Comparison of ENCODE assay signal across 9 cellular contexts in genomic region chr9:37026085-37026935, GRCh38. TPM values are rescaled to one million over a fixed set of nuclear protein-coding genes. Genes with fewer than 3 reads are reported as not detected.
DNase-seq lines count a peak whose midpoint lies in the region; ATAC-seq and TF ChIP-seq lines count a peak whose summit lies in the region.
"Had no signal": no experiment of that assay in that cellular context is flagged by ENCODE, and none has a peak within 500 bp of the region (broad histone marks: within the 10 kb centered on the region; RNA-seq: fewer than 3 reads in every experiment).

No MANE protein-coding gene starts in this region.

- DNase-seq in CD4-positive, alpha-beta T cell, result no peak
- no peak for DNase-seq in activated CD4-positive, alpha-beta memory T cell treated with anti-CD3 and anti-CD28 coated beads, Interleukin-2, amount 10 ng/mL, durations not matched to agents 7 days and 5 days
- DNase-seq in anterior cingulate cortex (lab: John Stamatoyannopoulos, UW), result no peak
- no peak for DNase-seq in NOMO-1 (lab: John Stamatoyannopoulos, UW; ENCODE audit: unreplicated experiment in 2 of 2)

- peak; percentile 25 for TF ChIP-seq POLR2A in GM15510 (IDR thresholded peaks at IDR 0.05; ENCODE audit: borderline replicate concordance, extremely low read depth, insufficient read length)

- no peaks in the 10 kb centered on the region for H3K9me3 ChIP-seq in CD4-positive, alpha-beta T cell (ENCODE audit: control insufficient read depth, low read length)
- no peaks in the 10 kb centered on the region for H3K9me3 ChIP-seq in mononuclear cell (ENCODE audit: low read depth, low read length)

- no peaks in the 10 kb centered on the region for H3K36me3 Mint-ChIP-seq in CD4-positive, alpha-beta T cell (ENCODE audit: low read depth)
- peaks cover 3% of the 10 kb centered on the region for H3K36me3 Mint-ChIP-seq in activated CD4-positive, alpha-beta memory T cell treated with anti-CD3 and anti-CD28 coated beads, Interleukin-2, amount 10 ng/mL, durations not matched to agents 7 days and 5 days (ENCODE audit: low read depth)

- peaks cover 91% of the 10 kb centered on the region for H3K27me3 ChIP-seq in CD4-positive, alpha-beta T cell (ENCODE audit: control insufficient read depth, insufficient read depth, low read length)
- peaks cover 98% of the 10 kb centered on the region for H3K27me3 ChIP-seq in mononuclear cell (ENCODE audit: insufficient read depth, low read length)

- peak overlapping the region; percentile 43 for H3K4me3 ChIP-seq in mononuclear cell (ENCODE audit: low read length)

- POLR2A ChIA-PET in CD4-positive, alpha-beta T cell (lab: Charles Lee), result interaction anchor here (0.8 to 1.0 kb wide), 2 partner anchors 53 to 54 kb away, joined by 3 read pairs; no protein-coding TSS in a partner anchor
- POLR2A ChIA-PET in activated CD4-positive, alpha-beta memory T cell treated with anti-CD3 and anti-CD28 coated beads, Interleukin-2, amount 10 ng/mL, durations not matched to agents 7 days and 5 days (lab: Charles Lee), result interaction anchor here (1.3 kb wide), 1 partner anchor 11 kb away, joined by 9 read pairs; no protein-coding TSS in a partner anchor

- CTCF ChIA-PET in CD4-positive, alpha-beta T cell (lab: Charles Lee), result no interaction called here
- CTCF ChIA-PET in activated CD4-positive, alpha-beta memory T cell treated with anti-CD3 and anti-CD28 coated beads, Interleukin-2, amount 10 ng/mL, durations not matched to agents 7 days and 5 days (lab: Charles Lee), result interaction anchor here (1.0 to 1.3 kb wide), 4 partner anchors 9 to 158 kb away, joined by 3 to 5 read pairs (median 4); no protein-coding TSS in a partner anchor

- H3K4me1 Mint-ChIP-seq in CD4-positive, alpha-beta T cell (ENCODE audit: low read depth), result peaks cover 38% of the 10 kb centered on the region
- H3K4me1 Mint-ChIP-seq in activated CD4-positive, alpha-beta memory T cell treated with anti-CD3 and anti-CD28 coated beads, Interleukin-2, amount 10 ng/mL, durations not matched to agents 7 days and 5 days, result peaks cover 39% of the 10 kb centered on the region

- H3K9me3 Mint-ChIP-seq in CD4-positive, alpha-beta T cell, result no peaks in the 10 kb centered on the region
- H3K9me3 Mint-ChIP-seq in activated CD4-positive, alpha-beta memory T cell treated with anti-CD3 and anti-CD28 coated beads, Interleukin-2, amount 10 ng/mL, durations not matched to agents 7 days and 5 days, result no peaks in the 10 kb centered on the region

- TF ChIP-seq CTCF in CD4-positive, alpha-beta T cell (IDR thresholded peaks at IDR 0.05), result no peak

- no peak overlapping the region for H3K27ac ChIP-seq in CD4-positive, alpha-beta T cell (ENCODE audit: low read depth, low read length)

- no peak overlapping the region for H3K27ac Mint-ChIP-seq in CD4-positive, alpha-beta T cell
- no peak overlapping the region for H3K27ac Mint-ChIP-seq in activated CD4-positive, alpha-beta memory T cell treated with anti-CD3 and anti-CD28 coated beads, Interleukin-2, amount 10 ng/mL, durations not matched to agents 7 days and 5 days

- peaks cover 71% of the 10 kb centered on the region for H3K4me1 ChIP-seq in mononuclear cell (ENCODE audit: insufficient read depth, low read length)

- H3K4me3 Mint-ChIP-seq in CD4-positive, alpha-beta T cell, result peak overlapping the region; percentile 65
- H3K4me3 Mint-ChIP-seq in activated CD4-positive, alpha-beta memory T cell treated with anti-CD3 and anti-CD28 coated beads, Interleukin-2, amount 10 ng/mL, durations not matched to agents 7 days and 5 days, result peak overlapping the region; percentile 58

- intact Hi-C loops in CD4-positive, alpha-beta T cell (cut with DNase I, micrococcal nuclease), result loop anchor here in 1 of 2 experiments (5.0 to 10.0 kb wide), 2 partner anchors 438 to 461 kb away; partner anchors contain the start of genes POLR1E and ZBTB5

- H3K27me3 Mint-ChIP-seq in CD4-positive, alpha-beta T cell, result peaks cover 94% of the 10 kb centered on the region
- H3K27me3 Mint-ChIP-seq in activated CD4-positive, alpha-beta memory T cell treated with anti-CD3 and anti-CD28 coated beads, Interleukin-2, amount 10 ng/mL, durations not matched to agents 7 days and 5 days, result peaks cover 95% of the 10 kb centered on the region

- no peak for ATAC-seq in CD4-positive, alpha-beta T cell (ENCODE audit: poor library complexity)
- no peak for ATAC-seq in esophagus mucosa
- no peak for ATAC-seq in GM18907 (IDR thresholded peaks at IDR 0.05; ENCODE audit: unreplicated experiment)

RNA-seq across cellular contexts. Expression of gene PAX5, which starts 7.8 kb away (rescaled TPM):
- total RNA-seq in CD4-positive, alpha-beta T cell, result under 1 TPM; 0.03 to 0.11 TPM
- under 1 TPM; 0.05 to 0.15 TPM for total RNA-seq in activated CD4-positive, alpha-beta memory T cell treated with anti-CD3 and anti-CD28 coated beads, Interleukin-2, amount 10 ng/mL, durations not matched to agents 7 days and 5 days
- 12.6 TPM for total RNA-seq in mononuclear cell
- total RNA-seq in esophagus mucosa, result 0.44 TPM
- total RNA-seq: fibroblast of lung had no signal
